ENCODE assay signal across 1 cellular context in genomic region chr1:38006008-38006828, GRCh38.
TF ChIP-seq lines count a peak whose summit lies in the region.

No MANE protein-coding gene starts in this region.

TF ChIP-seq in H1, 55 proteins besides CTCF, POLR2A, EP300 and RAD21:
- TF ChIP-seq KDM5A (IDR thresholded peaks at IDR 0.05; ENCODE audit: low read length) (no peak), ASH2L (IDR thresholded peaks at IDR 0.05; ENCODE audit: low read length) (no peak), CHD7 (IDR thresholded peaks at IDR 0.05; ENCODE audit: insufficient replicate concordance, low read length) (no peak), CBX5 (IDR thresholded peaks at IDR 0.05; ENCODE audit: low read depth, low read length) (no peak), CTBP2 (IDR thresholded peaks at IDR 0.05; ENCODE audit: borderline replicate concordance, insufficient read depth, insufficient read length, low read length) (no peak), GABPA (IDR thresholded peaks at IDR 0.05; ENCODE audit: borderline replicate concordance, insufficient read depth, low read length) (no peak)
